Comparison of ENCODE assay signal across 1 cellular context in the genomic region with DNA sequence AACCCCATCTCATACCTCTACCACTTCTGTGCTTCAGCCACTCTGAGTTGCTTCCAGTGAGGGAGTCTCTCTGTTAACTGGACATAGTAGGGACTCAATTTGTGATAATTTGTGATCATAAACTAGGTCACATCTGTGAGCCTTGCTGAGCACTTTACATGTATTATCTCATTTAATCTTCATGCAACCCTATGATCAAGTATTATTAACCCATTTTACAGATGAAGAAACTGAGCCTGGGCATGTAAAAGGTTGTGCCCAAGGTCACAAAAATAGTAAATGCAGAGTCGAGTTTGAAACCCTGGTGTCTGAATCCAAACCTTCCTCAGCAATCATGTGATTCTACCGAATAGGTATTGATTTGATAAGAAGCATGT.
TF ChIP-seq lines count a peak whose summit lies in the region.

No MANE protein-coding gene starts in this region.

TF ChIP-seq in K562, 482 proteins besides CTCF, POLR2A, EP300 and RAD21 (continued from another document):
- TF ChIP-seq, protein P1, sequence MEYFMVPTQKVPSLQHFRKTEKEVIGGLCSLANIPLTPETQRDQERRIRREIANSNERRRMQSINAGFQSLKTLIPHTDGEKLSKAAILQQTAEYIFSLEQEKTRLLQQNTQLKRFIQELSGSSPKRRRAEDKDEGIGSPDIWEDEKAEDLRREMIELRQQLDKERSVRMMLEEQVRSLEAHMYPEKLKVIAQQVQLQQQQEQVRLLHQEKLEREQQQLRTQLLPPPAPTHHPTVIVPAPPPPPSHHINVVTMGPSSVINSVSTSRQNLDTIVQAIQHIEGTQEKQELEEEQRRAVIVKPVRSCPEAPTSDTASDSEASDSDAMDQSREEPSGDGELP (CRISPR knock-in tag; IDR thresholded peaks at IDR 0.05; ENCODE audit: borderline replicate concordance) = no peak
- no peak for TF ChIP-seq ZNF77 (CRISPR knock-in tag; IDR thresholded peaks at IDR 0.05)
- no peak for TF ChIP-seq STAT5B (CRISPR knock-in tag; IDR thresholded peaks at IDR 0.05)
- no peak for TF ChIP-seq MAZ (CRISPR knock-in tag; conservative IDR thresholded peaks at IDR 0.05 in 1 of 2, IDR thresholded peaks at IDR 0.05 in 1 of 2)
- TF ChIP-seq KDM1A (IDR thresholded peaks at IDR 0.05) = peak; percentile 91 to 97
- TF ChIP-seq, protein P2, sequence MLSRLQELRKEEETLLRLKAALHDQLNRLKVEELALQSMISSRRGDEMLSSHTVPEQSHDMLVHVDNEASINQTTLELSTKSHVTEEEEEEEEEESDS (CRISPR knock-in tag; IDR thresholded peaks at IDR 0.05) = no peak
- TF ChIP-seq ADNP (tag; IDR thresholded peaks at IDR 0.05) = peak; percentile 100
- TF ChIP-seq ZSCAN32 (CRISPR knock-in tag; IDR thresholded peaks at IDR 0.05) = no peak
- no peak for TF ChIP-seq TCFL5 (CRISPR knock-in tag; conservative IDR thresholded peaks at IDR 0.05)
- no peak for TF ChIP-seq TBL1XR1 (IDR thresholded peaks at IDR 0.05; ENCODE audit: low read length in 2 of 2)
- no peak for TF ChIP-seq SP2 (IDR thresholded peaks at IDR 0.05; ENCODE audit: extremely low read depth, low read depth, low read length, poor library complexity, severe bottlenecking)
- peak; percentile 96 for TF ChIP-seq CBX1 (IDR thresholded peaks at IDR 0.05; ENCODE audit: low read depth)
- TF ChIP-seq ZNF436 (CRISPR knock-in tag; IDR thresholded peaks at IDR 0.05) = no peak
- TF ChIP-seq RFX1 (IDR thresholded peaks at IDR 0.05) = no peak
- TF ChIP-seq, protein P3, sequence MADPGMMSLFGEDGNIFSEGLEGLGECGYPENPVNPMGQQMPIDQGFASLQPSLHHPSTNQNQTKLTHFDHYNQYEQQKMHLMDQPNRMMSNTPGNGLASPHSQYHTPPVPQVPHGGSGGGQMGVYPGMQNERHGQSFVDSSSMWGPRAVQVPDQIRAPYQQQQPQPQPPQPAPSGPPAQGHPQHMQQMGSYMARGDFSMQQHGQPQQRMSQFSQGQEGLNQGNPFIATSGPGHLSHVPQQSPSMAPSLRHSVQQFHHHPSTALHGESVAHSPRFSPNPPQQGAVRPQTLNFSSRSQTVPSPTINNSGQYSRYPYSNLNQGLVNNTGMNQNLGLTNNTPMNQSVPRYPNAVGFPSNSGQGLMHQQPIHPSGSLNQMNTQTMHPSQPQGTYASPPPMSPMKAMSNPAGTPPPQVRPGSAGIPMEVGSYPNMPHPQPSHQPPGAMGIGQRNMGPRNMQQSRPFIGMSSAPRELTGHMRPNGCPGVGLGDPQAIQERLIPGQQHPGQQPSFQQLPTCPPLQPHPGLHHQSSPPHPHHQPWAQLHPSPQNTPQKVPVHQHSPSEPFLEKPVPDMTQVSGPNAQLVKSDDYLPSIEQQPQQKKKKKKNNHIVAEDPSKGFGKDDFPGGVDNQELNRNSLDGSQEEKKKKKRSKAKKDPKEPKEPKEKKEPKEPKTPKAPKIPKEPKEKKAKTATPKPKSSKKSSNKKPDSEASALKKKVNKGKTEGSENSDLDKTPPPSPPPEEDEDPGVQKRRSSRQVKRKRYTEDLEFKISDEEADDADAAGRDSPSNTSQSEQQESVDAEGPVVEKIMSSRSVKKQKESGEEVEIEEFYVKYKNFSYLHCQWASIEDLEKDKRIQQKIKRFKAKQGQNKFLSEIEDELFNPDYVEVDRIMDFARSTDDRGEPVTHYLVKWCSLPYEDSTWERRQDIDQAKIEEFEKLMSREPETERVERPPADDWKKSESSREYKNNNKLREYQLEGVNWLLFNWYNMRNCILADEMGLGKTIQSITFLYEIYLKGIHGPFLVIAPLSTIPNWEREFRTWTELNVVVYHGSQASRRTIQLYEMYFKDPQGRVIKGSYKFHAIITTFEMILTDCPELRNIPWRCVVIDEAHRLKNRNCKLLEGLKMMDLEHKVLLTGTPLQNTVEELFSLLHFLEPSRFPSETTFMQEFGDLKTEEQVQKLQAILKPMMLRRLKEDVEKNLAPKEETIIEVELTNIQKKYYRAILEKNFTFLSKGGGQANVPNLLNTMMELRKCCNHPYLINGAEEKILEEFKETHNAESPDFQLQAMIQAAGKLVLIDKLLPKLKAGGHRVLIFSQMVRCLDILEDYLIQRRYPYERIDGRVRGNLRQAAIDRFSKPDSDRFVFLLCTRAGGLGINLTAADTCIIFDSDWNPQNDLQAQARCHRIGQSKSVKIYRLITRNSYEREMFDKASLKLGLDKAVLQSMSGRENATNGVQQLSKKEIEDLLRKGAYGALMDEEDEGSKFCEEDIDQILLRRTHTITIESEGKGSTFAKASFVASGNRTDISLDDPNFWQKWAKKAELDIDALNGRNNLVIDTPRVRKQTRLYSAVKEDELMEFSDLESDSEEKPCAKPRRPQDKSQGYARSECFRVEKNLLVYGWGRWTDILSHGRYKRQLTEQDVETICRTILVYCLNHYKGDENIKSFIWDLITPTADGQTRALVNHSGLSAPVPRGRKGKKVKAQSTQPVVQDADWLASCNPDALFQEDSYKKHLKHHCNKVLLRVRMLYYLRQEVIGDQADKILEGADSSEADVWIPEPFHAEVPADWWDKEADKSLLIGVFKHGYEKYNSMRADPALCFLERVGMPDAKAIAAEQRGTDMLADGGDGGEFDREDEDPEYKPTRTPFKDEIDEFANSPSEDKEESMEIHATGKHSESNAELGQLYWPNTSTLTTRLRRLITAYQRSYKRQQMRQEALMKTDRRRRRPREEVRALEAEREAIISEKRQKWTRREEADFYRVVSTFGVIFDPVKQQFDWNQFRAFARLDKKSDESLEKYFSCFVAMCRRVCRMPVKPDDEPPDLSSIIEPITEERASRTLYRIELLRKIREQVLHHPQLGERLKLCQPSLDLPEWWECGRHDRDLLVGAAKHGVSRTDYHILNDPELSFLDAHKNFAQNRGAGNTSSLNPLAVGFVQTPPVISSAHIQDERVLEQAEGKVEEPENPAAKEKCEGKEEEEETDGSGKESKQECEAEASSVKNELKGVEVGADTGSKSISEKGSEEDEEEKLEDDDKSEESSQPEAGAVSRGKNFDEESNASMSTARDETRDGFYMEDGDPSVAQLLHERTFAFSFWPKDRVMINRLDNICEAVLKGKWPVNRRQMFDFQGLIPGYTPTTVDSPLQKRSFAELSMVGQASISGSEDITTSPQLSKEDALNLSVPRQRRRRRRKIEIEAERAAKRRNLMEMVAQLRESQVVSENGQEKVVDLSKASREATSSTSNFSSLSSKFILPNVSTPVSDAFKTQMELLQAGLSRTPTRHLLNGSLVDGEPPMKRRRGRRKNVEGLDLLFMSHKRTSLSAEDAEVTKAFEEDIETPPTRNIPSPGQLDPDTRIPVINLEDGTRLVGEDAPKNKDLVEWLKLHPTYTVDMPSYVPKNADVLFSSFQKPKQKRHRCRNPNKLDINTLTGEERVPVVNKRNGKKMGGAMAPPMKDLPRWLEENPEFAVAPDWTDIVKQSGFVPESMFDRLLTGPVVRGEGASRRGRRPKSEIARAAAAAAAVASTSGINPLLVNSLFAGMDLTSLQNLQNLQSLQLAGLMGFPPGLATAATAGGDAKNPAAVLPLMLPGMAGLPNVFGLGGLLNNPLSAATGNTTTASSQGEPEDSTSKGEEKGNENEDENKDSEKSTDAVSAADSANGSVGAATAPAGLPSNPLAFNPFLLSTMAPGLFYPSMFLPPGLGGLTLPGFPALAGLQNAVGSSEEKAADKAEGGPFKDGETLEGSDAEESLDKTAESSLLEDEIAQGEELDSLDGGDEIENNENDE (IDR thresholded peaks at IDR 0.05; ENCODE audit: low read depth, low read length) = no peak
- no peak for TF ChIP-seq ZKSCAN8 (CRISPR knock-in tag; IDR thresholded peaks at IDR 0.05)
- TF ChIP-seq ZNF282 (CRISPR knock-in tag; IDR thresholded peaks at IDR 0.05) = no peak
- no peak for TF ChIP-seq POLR3G (IDR thresholded peaks at IDR 0.05; ENCODE audit: extremely low read depth, insufficient read length, insufficient replicate concordance)
- TF ChIP-seq NONO (IDR thresholded peaks at IDR 0.05; ENCODE audit: low read depth in 2 of 2, low read length in 1 of 2) = no peak
- peak in 1 of 2 experiments; percentile 38; a peak in 1 of 4 replicates for TF ChIP-seq HDAC1 (IDR thresholded peaks at IDR 0.05)
- no peak for TF ChIP-seq MIER1 (IDR thresholded peaks at IDR 0.05; ENCODE audit: low read depth)
- TF ChIP-seq CREBBP (IDR thresholded peaks at IDR 0.05; ENCODE audit: low read depth, low read length) = no peak
- peak; percentile 97 for TF ChIP-seq HDAC2 (IDR thresholded peaks at IDR 0.05)
